1 cellular context compared by ENCODE assay signal in genomic region chr17:78230252-78230962, GRCh38.
TF ChIP-seq lines count a peak whose summit lies in the region.

No MANE protein-coding gene starts in this region.

TF ChIP-seq in GM12878, 131 proteins besides CTCF, POLR2A, EP300 and RAD21:
- no peak for TF ChIP-seq HDAC2 (IDR thresholded peaks at IDR 0.05)
- TF ChIP-seq, protein P1, sequence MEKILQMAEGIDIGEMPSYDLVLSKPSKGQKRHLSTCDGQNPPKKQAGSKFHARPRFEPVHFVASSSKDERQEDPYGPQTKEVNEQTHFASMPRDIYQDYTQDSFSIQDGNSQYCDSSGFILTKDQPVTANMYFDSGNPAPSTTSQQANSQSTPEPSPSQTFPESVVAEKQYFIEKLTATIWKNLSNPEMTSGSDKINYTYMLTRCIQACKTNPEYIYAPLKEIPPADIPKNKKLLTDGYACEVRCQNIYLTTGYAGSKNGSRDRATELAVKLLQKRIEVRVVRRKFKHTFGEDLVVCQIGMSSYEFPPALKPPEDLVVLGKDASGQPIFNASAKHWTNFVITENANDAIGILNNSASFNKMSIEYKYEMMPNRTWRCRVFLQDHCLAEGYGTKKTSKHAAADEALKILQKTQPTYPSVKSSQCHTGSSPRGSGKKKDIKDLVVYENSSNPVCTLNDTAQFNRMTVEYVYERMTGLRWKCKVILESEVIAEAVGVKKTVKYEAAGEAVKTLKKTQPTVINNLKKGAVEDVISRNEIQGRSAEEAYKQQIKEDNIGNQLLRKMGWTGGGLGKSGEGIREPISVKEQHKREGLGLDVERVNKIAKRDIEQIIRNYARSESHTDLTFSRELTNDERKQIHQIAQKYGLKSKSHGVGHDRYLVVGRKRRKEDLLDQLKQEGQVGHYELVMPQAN (conservative IDR thresholded peaks at IDR 0.05): no peak
- TF ChIP-seq, protein P2, sequence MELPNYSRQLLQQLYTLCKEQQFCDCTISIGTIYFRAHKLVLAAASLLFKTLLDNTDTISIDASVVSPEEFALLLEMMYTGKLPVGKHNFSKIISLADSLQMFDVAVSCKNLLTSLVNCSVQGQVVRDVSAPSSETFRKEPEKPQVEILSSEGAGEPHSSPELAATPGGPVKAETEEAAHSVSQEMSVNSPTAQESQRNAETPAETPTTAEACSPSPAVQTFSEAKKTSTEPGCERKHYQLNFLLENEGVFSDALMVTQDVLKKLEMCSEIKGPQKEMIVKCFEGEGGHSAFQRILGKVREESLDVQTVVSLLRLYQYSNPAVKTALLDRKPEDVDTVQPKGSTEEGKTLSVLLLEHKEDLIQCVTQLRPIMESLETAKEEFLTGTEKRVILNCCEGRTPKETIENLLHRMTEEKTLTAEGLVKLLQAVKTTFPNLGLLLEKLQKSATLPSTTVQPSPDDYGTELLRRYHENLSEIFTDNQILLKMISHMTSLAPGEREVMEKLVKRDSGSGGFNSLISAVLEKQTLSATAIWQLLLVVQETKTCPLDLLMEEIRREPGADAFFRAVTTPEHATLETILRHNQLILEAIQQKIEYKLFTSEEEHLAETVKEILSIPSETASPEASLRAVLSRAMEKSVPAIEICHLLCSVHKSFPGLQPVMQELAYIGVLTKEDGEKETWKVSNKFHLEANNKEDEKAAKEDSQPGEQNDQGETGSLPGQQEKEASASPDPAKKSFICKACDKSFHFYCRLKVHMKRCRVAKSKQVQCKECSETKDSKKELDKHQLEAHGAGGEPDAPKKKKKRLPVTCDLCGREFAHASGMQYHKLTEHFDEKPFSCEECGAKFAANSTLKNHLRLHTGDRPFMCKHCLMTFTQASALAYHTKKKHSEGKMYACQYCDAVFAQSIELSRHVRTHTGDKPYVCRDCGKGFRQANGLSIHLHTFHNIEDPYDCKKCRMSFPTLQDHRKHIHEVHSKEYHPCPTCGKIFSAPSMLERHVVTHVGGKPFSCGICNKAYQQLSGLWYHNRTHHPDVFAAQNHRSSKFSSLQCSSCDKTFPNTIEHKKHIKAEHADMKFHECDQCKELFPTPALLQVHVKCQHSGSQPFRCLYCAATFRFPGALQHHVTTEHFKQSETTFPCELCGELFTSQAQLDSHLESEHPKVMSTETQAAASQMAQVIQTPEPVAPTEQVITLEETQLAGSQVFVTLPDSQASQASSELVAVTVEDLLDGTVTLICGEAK (IDR thresholded peaks at IDR 0.05; ENCODE audit: borderline replicate concordance): no peak
- TF ChIP-seq IKZF1 (conservative IDR thresholded peaks at IDR 0.05): peak; percentile 29; the same call in 1 of the 2 replicates
- peak; percentile 48 to 63; a peak in 3 of 4 replicates for TF ChIP-seq BHLHE40 (IDR thresholded peaks at IDR 0.05; ENCODE audit: borderline replicate concordance in 1 of 2, low read depth in 2 of 2, low read length in 1 of 2)
- TF ChIP-seq RELA (IDR thresholded peaks at IDR 0.05; ENCODE audit: borderline replicate concordance, partially characterized antibody): peak; percentile 38
- TF ChIP-seq ATF7 (IDR thresholded peaks at IDR 0.05; ENCODE audit: low read depth): no peak
- TF ChIP-seq, protein P3, sequence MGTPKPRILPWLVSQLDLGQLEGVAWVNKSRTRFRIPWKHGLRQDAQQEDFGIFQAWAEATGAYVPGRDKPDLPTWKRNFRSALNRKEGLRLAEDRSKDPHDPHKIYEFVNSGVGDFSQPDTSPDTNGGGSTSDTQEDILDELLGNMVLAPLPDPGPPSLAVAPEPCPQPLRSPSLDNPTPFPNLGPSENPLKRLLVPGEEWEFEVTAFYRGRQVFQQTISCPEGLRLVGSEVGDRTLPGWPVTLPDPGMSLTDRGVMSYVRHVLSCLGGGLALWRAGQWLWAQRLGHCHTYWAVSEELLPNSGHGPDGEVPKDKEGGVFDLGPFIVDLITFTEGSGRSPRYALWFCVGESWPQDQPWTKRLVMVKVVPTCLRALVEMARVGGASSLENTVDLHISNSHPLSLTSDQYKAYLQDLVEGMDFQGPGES (IDR thresholded peaks at IDR 0.05): no peak
- TF ChIP-seq RUNX3 (IDR thresholded peaks at IDR 0.05; ENCODE audit: low read length): peak; percentile 51
